7 cellular contexts compared by ENCODE assay signal in the genomic region with DNA sequence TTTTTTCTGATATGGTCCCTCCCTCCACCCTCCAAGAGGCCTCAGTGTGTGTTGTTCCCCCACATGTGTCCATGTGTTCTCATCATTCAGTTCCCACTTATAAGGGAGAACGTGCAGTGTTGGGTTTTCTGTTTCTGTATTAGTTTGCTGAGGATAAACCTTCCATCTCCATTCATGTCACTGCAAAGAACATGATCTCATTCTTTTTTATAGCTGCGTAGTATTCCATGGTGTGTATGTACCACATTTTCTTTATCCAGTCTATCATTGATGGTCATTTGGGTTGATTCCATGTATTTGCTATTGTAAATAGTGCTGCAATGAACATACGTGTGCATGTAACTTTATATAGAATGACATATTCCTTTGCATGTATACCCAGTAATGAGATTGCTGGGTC. TPM values are rescaled to one million over a fixed set of nuclear protein-coding genes. Genes with fewer than 3 reads are reported as not detected.
"Had no signal": no experiment of that assay in that cellular context is flagged by ENCODE, and none has a peak within 500 bp of the region (broad histone marks: within the 10 kb centered on the region; RNA-seq: fewer than 3 reads in every experiment).

No MANE protein-coding gene starts in this region.

RNA-seq across cellular contexts. Expression of a gene that starts 19.9 kb away (rescaled TPM):
- total RNA-seq: GM23248, GM23338, H1, H4, H7, H9, HFFc6 had no signal
- polyA plus RNA-seq: GM23248, GM23338, H1 had no signal

RNA-seq across cellular contexts. Expression of a gene that starts 25.4 kb away (rescaled TPM):
- total RNA-seq: GM23248, GM23338, H1, H4, H7, H9, HFFc6 had no signal
- polyA plus RNA-seq: GM23248, GM23338, H1 had no signal
